In the genomic region with DNA sequence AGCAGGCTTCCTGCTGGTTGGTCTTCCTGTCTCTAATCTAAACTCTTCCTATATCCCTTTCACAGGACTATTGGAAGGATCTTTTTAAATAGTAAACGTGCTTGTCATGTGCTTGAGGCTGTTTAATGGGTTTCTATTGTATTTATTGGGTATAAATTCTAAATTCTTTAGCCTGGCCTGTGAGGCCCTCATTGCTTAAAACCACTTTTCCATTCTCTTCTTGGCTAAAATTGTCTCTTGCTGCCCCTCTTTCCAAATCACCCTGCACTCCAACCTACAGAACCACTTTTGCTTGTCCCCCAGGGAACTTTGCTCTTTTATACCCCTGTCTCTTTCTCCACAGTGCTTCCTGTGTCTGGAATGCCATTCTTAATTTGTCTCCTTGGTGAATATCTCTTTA, we compare ENCODE assay signal across 1 cellular context.
TF ChIP-seq lines count a peak whose summit lies in the region.

No MANE protein-coding gene starts in this region.

TF ChIP-seq in H1, 55 proteins besides CTCF, POLR2A, EP300 and RAD21:
- no peak for TF ChIP-seq MAX (IDR thresholded peaks at IDR 0.05)
- TF ChIP-seq RXRA (IDR thresholded peaks at IDR 0.05; ENCODE audit: insufficient read depth, low read depth, low read length) = no peak
- TF ChIP-seq SIN3A (conservative IDR thresholded peaks at IDR 0.05 in 1 of 2, IDR thresholded peaks at IDR 0.05 in 1 of 2; ENCODE audit: low read depth in 1 of 2, low read length in 2 of 2) = no peak
- no peak for TF ChIP-seq EGR1 (IDR thresholded peaks at IDR 0.05; ENCODE audit: borderline replicate concordance, low read depth, low read length)
- no peak for TF ChIP-seq TBP (IDR thresholded peaks at IDR 0.05; ENCODE audit: low read depth, low read length)
- no peak for TF ChIP-seq POU5F1 (IDR thresholded peaks at IDR 0.05; ENCODE audit: low read depth, low read length)
